ENCODE assay signal across 26 cellular contexts in the genomic region with DNA sequence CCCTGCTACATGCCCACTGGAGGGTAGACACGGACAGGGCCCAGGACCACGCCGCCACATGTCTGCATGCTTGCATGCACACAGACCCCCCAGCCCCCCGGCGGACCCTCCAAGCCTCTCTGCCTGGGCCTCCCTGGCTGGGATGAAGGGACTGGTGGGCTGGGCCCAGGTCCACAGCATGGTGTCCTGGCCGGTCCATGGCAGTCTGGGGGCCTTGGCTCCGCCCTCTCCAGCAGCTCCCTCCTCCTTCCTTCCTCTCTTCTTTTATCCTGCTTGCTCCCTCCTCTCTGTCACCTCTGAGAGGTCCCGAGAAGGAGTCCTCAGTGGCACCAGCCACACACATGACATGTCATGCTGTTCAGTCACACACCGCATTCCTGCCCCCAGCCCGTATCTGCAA.
"Had no signal": no experiment of that assay in that cellular context is flagged by ENCODE, and none has a peak within 500 bp of the region (broad histone marks: within the 10 kb centered on the region; RNA-seq: fewer than 3 reads in every experiment).

No MANE protein-coding gene starts in this region.

- ATAC-seq: activated T-cell treated with anti-CD3 and anti-CD28 coated beads, Interleukin-2, amount 50 U/mL, for 4 hours; body of pancreas; T-cell had no signal

- H3K4me3 ChIP-seq: ascending aorta, body of pancreas, Peyer's patch had no signal

- H3K9ac ChIP-seq: KMS-11 had no signal

- H3K27ac Mint-ChIP-seq: activated CD4-positive, alpha-beta memory T cell treated with anti-CD3 and anti-CD28 coated beads for 36 hours; activated CD4-positive, alpha-beta T cell treated with anti-CD3 and anti-CD28 coated beads, Interleukin-2, amount 10 ng/mL, durations not matched to agents 7 days and 5 days; T-cell had no signal

- H3K27me3 Mint-ChIP-seq: activated CD4-positive, alpha-beta memory T cell treated with anti-CD3 and anti-CD28 coated beads for 36 hours; activated CD4-positive, alpha-beta T cell treated with anti-CD3 and anti-CD28 coated beads, Interleukin-2, amount 10 ng/mL, durations not matched to agents 7 days and 5 days; T-cell had no signal

- H3K27me3 ChIP-seq: ascending aorta, body of pancreas, Peyer's patch had no signal

- H3K36me3 Mint-ChIP-seq: activated CD4-positive, alpha-beta memory T cell treated with anti-CD3 and anti-CD28 coated beads for 36 hours; T-cell had no signal

- H3K36me3 ChIP-seq: ascending aorta, Peyer's patch had no signal

- DNase-seq: activated CD4-positive, alpha-beta memory T cell treated with anti-CD3 and anti-CD28 coated beads for 36 hours; activated CD4-positive, alpha-beta T cell treated with anti-CD3 and anti-CD28 coated beads, Interleukin-2, amount 10 ng/mL, durations not matched to agents 7 days and 5 days; activated CD4-positive, CD25-positive, alpha-beta regulatory T cell; activated CD8-positive, alpha-beta memory T cell treated with anti-CD3 and anti-CD28 coated beads for 24 hours; activated gamma-delta T cell treated with Interleukin-2 at 50 U/mL for 16 hours; activated naive CD4-positive, alpha-beta T cell treated with anti-CD3 and anti-CD28 coated beads, Interleukin-2, amount 50 U/mL, for 16 hours; activated T-cell treated with anti-CD3 and anti-CD28 coated beads, Interleukin-2, amount 50 U/mL, for 4 hours; body of pancreas; NCI-H1092; NCI-H1417; NCI-H2029; NCI-H2107; NCI-H2171 treated with DMSO at 0.1 percent for 48 hours; NCI-H226; NCI-H510A; NCI-H526 treated with DMSO at 0.1 percent for 48 hours; NCI-H82; NK-92 treated with Interleukin-12 subunit alpha and Interleukin-12 subunit beta, amount 100 ng/mL, for 24 hours; Peyer's patch; SHP77 treated with DMSO at 0.1 percent for 48 hours; T-cell; T-helper 2 cell; T1000 had no signal

- H3K4me2 ChIP-seq: KMS-11 had no signal

- FAIRE-seq: TTC549 had no signal

- H3K4me1 ChIP-seq: ascending aorta, body of pancreas, Peyer's patch had no signal

- H3K4me1 Mint-ChIP-seq: activated CD4-positive, alpha-beta T cell treated with anti-CD3 and anti-CD28 coated beads, Interleukin-2, amount 10 ng/mL, durations not matched to agents 7 days and 5 days; T-cell had no signal

- H3K9me3 Mint-ChIP-seq: activated CD4-positive, alpha-beta memory T cell treated with anti-CD3 and anti-CD28 coated beads for 36 hours; activated CD4-positive, alpha-beta T cell treated with anti-CD3 and anti-CD28 coated beads, Interleukin-2, amount 10 ng/mL, durations not matched to agents 7 days and 5 days; activated T-cell treated with anti-CD3 and anti-CD28 coated beads, Interleukin-2, amount 50 U/mL, for 4 hours; T-cell had no signal

- H3K27ac ChIP-seq: ascending aorta, body of pancreas, KMS-11, Peyer's patch had no signal

- H3K4me3 Mint-ChIP-seq: activated CD4-positive, alpha-beta memory T cell treated with anti-CD3 and anti-CD28 coated beads for 36 hours; activated CD4-positive, alpha-beta T cell treated with anti-CD3 and anti-CD28 coated beads, Interleukin-2, amount 10 ng/mL, durations not matched to agents 7 days and 5 days; activated T-cell treated with anti-CD3 and anti-CD28 coated beads, Interleukin-2, amount 50 U/mL, for 4 hours; T-cell had no signal

- H3K9me3 ChIP-seq: ascending aorta, body of pancreas, Peyer's patch had no signal
